Comparison of ENCODE assay signal across 21 cellular contexts in the genomic region with DNA sequence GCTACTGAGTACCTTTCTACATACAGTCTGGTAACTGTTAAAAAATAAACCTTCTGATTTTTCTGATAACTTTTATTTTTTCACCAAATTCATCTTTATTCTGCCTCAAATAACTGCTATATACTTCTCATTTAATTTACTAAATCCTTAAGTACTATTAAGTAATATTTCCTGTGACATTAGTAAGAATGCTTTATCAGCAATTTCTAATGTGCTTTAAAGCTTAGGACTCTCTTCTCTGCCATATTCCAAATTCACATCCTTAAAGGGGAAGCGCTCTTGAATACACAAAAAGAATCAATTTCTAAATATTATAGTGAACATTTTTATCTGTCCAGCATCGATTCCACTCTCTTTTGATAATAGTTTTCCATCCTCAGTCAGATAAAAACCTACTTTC.
A peak's percentile ranks its signal among the peaks of the same experiment; 100 is the strongest.
DNase-seq lines count a peak whose midpoint lies in the region; ATAC-seq, FAIRE-seq and TF ChIP-seq lines count a peak whose summit lies in the region.
"Had no signal": no experiment of that assay in that cellular context is flagged by ENCODE, and none has a peak within 500 bp of the region (broad histone marks: within the 10 kb centered on the region; RNA-seq: fewer than 3 reads in every experiment).

No MANE protein-coding gene starts in this region.

- H2AK9ac ChIP-seq in IMR-90 (replicated peaks; ENCODE audit: low read depth, low read length, poor library complexity): no peak overlapping the region

- no peak overlapping the region for H3K14ac ChIP-seq in IMR-90 (replicated peaks; ENCODE audit: low read depth, low read length)

- H3K4me1 ChIP-seq in HepG2 (ENCODE audit: insufficient read depth, low read length) (no peaks in the 10 kb centered on the region), right lobe of liver (no peaks in the 10 kb centered on the region), IMR-90 (ENCODE audit: control insufficient read depth, insufficient read depth, low read length) (no peaks in the 10 kb centered on the region), left ventricle myocardium inferior (no peaks in the 10 kb centered on the region)
- H3K4me1 ChIP-seq: BE2C, BLaER1 had no signal

- BruUV-seq in HepG2 (replicated peaks; lab: Mats Ljungman, UMichigan): no TSS peak
- no TSS peak for BruUV-seq in IMR-90 (replicated peaks; lab: Mats Ljungman, UMichigan)

- H4K8ac ChIP-seq in IMR-90 (ENCODE audit: low read depth in 2 of 2, low read length in 2 of 2): no peak overlapping the region

- no peak overlapping the region for H2BK20ac ChIP-seq in IMR-90 (ENCODE audit: low read depth, low read length)

- POLR2A ChIA-PET in HepG2 (lab: Yijun Ruan, JAX) (no interaction called here), IMR-90 (lab: Charles Lee; ENCODE audit: unreplicated experiment) (no interaction called here)

- no peak for TF ChIP-seq POLR2A in HepG2 (IDR thresholded peaks at IDR 0.05; ENCODE audit: insufficient read depth in 1 of 2, low read depth in 2 of 2, low read length in 2 of 2)
- TF ChIP-seq POLR2A in right lobe of liver (IDR thresholded peaks at IDR 0.05): no peak
- TF ChIP-seq POLR2A in IMR-90 (IDR thresholded peaks at IDR 0.05; ENCODE audit: low read depth, low read length): no peak

- H2BK120ac ChIP-seq in IMR-90 (ENCODE audit: low read depth, low read length): no peak overlapping the region

- H3K4me2 ChIP-seq in HepG2 (ENCODE audit: low read depth, low read length): no peak overlapping the region
- no peak overlapping the region for H3K4me2 ChIP-seq in IMR-90 (ENCODE audit: low read depth, low read length)
- H3K4me2 ChIP-seq: BLaER1 had no signal

- ATAC-seq in HepG2: no peak
- ATAC-seq in right lobe of liver: no peak
- ATAC-seq in IMR-90 (ENCODE audit: low read depth): no peak

- H3K4me3 ChIP-seq in HepG2 (replicated peaks in 1 of 3; ENCODE audit: insufficient read depth in 1 of 3, low read depth in 2 of 3, low read length in 3 of 3): no peak overlapping the region
- H3K4me3 ChIP-seq in right lobe of liver: no peak overlapping the region
- H3K4me3 ChIP-seq in IMR-90 (ENCODE audit: insufficient read depth, low read depth, low read length): no peak overlapping the region
- H3K4me3 ChIP-seq in left ventricle myocardium inferior: no peak overlapping the region
- H3K4me3 ChIP-seq: BLaER1 had no signal

- H3K9me3 ChIP-seq in HepG2 (ENCODE audit: low read length) (no peaks in the 10 kb centered on the region), right lobe of liver (no peaks in the 10 kb centered on the region), IMR-90 (ENCODE audit: control insufficient read depth, insufficient read depth, low read length) (no peaks in the 10 kb centered on the region), left ventricle myocardium inferior (replicated peaks) (no peaks in the 10 kb centered on the region)
- H3K9me3 ChIP-seq: BE2C, BLaER1 had no signal

- TF ChIP-seq RAD21 in HepG2 (CRISPR knock-in tag; IDR thresholded peaks at IDR 0.05): no peak
- TF ChIP-seq RAD21 in IMR-90 (IDR thresholded peaks at IDR 0.05; ENCODE audit: low read length): no peak

- CTCF ChIA-PET in HepG2 (lab: Yijun Ruan, JAX; ENCODE audit: low intra/inter-chr PET ratio, low total read pairs) (no interaction called here), IMR-90 (lab: Yijun Ruan, JAX) (no interaction called here)

- H3K9me1 ChIP-seq in IMR-90 (ENCODE audit: insufficient read depth, low read length): no peaks in the 10 kb centered on the region

- no peak overlapping the region for H3K4ac ChIP-seq in IMR-90 (ENCODE audit: low read depth, low read length)

- no peak overlapping the region for H3K23ac ChIP-seq in IMR-90 (ENCODE audit: low read depth, low read length)

- no peak for TF ChIP-seq CTCF in HepG2 (CRISPR knock-in tag; IDR thresholded peaks at IDR 0.05)
- TF ChIP-seq CTCF in right lobe of liver (IDR thresholded peaks at IDR 0.05): no peak
- no peak for TF ChIP-seq CTCF in IMR-90 (conservative IDR thresholded peaks at IDR 0.05; ENCODE audit: low read depth, low read length)
- no peak for TF ChIP-seq CTCF in left ventricle myocardium inferior (IDR thresholded peaks at IDR 0.05; ENCODE audit: borderline replicate concordance)

- intact Hi-C loops in HepG2 (cut with micrococcal nuclease; ENCODE audit: unreplicated experiment) (no loop called here), right lobe of liver (cut with DNase I) (no loop called here), IMR-90 (cut with micrococcal nuclease) (no loop called here), left ventricle myocardium inferior (cut with micrococcal nuclease) (no loop called here)

- H4K20me1 ChIP-seq in HepG2 (ENCODE audit: insufficient read depth, low read length): no peaks in the 10 kb centered on the region
- H4K20me1 ChIP-seq in IMR-90 (ENCODE audit: insufficient read depth, low read length): no peaks in the 10 kb centered on the region
- H4K20me1 ChIP-seq: BLaER1 had no signal

- H2AFZ ChIP-seq in HepG2 (ENCODE audit: low read length): no peak overlapping the region
- H2AFZ ChIP-seq in IMR-90 (replicated peaks; ENCODE audit: low read length, poor library complexity): no peak overlapping the region

- H3K36me3 ChIP-seq in HepG2 (replicated peaks in 1 of 2; ENCODE audit: control insufficient read depth in 1 of 2, insufficient read depth in 2 of 2, low read length in 2 of 2): no peaks in the 10 kb centered on the region
- H3K36me3 ChIP-seq in right lobe of liver: no peaks in the 10 kb centered on the region
- no peaks in the 10 kb centered on the region for H3K36me3 ChIP-seq in IMR-90 (ENCODE audit: control insufficient read depth, insufficient read depth, low read length)
- no peaks in the 10 kb centered on the region for H3K36me3 ChIP-seq in left ventricle myocardium inferior
- H3K36me3 ChIP-seq: BE2C, BLaER1 had no signal

- 3% methylated on average over 2 of the region's 2 CpGs for WGBS in HepG2 (ENCODE audit: low lambda C conversion rate)
- 43% methylated on average over 2 of the region's 2 CpGs for WGBS in right lobe of liver (ENCODE audit: insufficient coverage, low coverage, low lambda C conversion rate, missing lambda C conversion rate)
- no CpG with 5 or more reads among the region's 2 CpGs for WGBS in IMR-90 (ENCODE audit: extremely low coverage in 2 of 2, insufficient read length in 1 of 2), 2 experiments

- H2BK15ac ChIP-seq in IMR-90 (ENCODE audit: low read depth, low read length): no peak overlapping the region

- H3K18ac ChIP-seq in IMR-90 (ENCODE audit: low read depth, low read length): no peak overlapping the region

- H4K5ac ChIP-seq in IMR-90 (ENCODE audit: low read depth, low read length): no peak overlapping the region

- dilution Hi-C loops in IMR-90 (cut with HindIII; ENCODE audit: low sequenced_read_pairs, unreplicated experiment): no loop called here

- no peaks in the 10 kb centered on the region for H3K79me1 ChIP-seq in IMR-90 (ENCODE audit: low read depth in 1 of 2, low read length in 2 of 2)

- H3K56ac ChIP-seq in IMR-90 (ENCODE audit: extremely low read depth, insufficient read depth, low read length): no peak overlapping the region

- H3K9ac ChIP-seq in HepG2 (ENCODE audit: insufficient read depth, low read depth, low read length): no peak overlapping the region
- no peak overlapping the region for H3K9ac ChIP-seq in IMR-90 (ENCODE audit: low read depth, low read length)
- H3K9ac ChIP-seq: BLaER1 had no signal

- no peaks in the 10 kb centered on the region for H3K27me3 ChIP-seq in HepG2 (ENCODE audit: control insufficient read depth in 1 of 2, insufficient read depth in 2 of 2, low read length in 2 of 2)
- H3K27me3 ChIP-seq in right lobe of liver: no peaks in the 10 kb centered on the region
- no peaks in the 10 kb centered on the region for H3K27me3 ChIP-seq in IMR-90 (ENCODE audit: control insufficient read depth, insufficient read depth, low read length)
- no peaks in the 10 kb centered on the region for H3K27me3 ChIP-seq in left ventricle myocardium inferior (ENCODE audit: low read depth)
- H3K27me3 ChIP-seq: BE2C had no signal

- no peak overlapping the region for H2BK5ac ChIP-seq in IMR-90 (ENCODE audit: low read depth, low read length, poor library complexity, severe bottlenecking)

- H2AK5ac ChIP-seq in IMR-90 (ENCODE audit: low read depth, low read length): no peak overlapping the region

- H3K27ac ChIP-seq in HepG2 (ENCODE audit: extremely low read length, insufficient read depth, low read length) (no peak overlapping the region), right lobe of liver (no peak overlapping the region), IMR-90 (ENCODE audit: insufficient read depth, low read length) (no peak overlapping the region), left ventricle myocardium inferior (replicated peaks) (no peak overlapping the region)
- H3K27ac ChIP-seq: 22Rv1, BLaER1 had no signal

- H4K91ac ChIP-seq in IMR-90 (ENCODE audit: insufficient read depth, low read depth, low read length): no peak overlapping the region

- in situ Hi-C loops in HepG2 (cut with HindIII; ENCODE audit: extremely low pct_ligation_motif_present, low pct_unique_long_range_greater_than_20kb): no loop called here
- in situ Hi-C loops in IMR-90 (cut with MboI; ENCODE audit: low sequenced_read_pairs): no loop called here

- no peak for TF ChIP-seq EP300 in HepG2 (IDR thresholded peaks at IDR 0.05; ENCODE audit: low read depth in 2 of 2, low read length in 2 of 2)
- no peak for TF ChIP-seq EP300 in HepG2 (CRISPR knock-in tag; IDR thresholded peaks at IDR 0.05; ENCODE audit: borderline replicate concordance)

- FAIRE-seq in HepG2 (lab: Jason Lieb, UNC) (no peak), colon (lab: Jason Lieb, UNC) (peak; percentile 10)
- FAIRE-seq: G401.6, GM12891 had no signal

- no peaks in the 10 kb centered on the region for H3K79me2 ChIP-seq in HepG2 (ENCODE audit: insufficient read depth, low read length)

- no peak for DNase-seq in HepG2 (ENCODE audit: low spot score)
- no peak for DNase-seq in right lobe of liver
- DNase-seq in IMR-90: no peak
- DNase-seq in DMS114 treated with DMSO at 0.1 percent for 48 hours (lab: John Stamatoyannopoulos, UW; ENCODE audit: unreplicated experiment): no peak
- DNase-seq in inferior parietal cortex (ENCODE audit: extremely low spot score): no peak
- no peak for DNase-seq in left ventricle myocardium inferior
- DNase-seq: ACHN; BE2C; C1 segment of cervical spinal cord; CD4-positive, alpha-beta memory T cell; CD4-positive, CD25-positive, alpha-beta regulatory T cell; CD8-positive, alpha-beta memory T cell; COR-L47; DMS 273 treated with DMSO at 0.1 percent for 48 hours; DMS79 treated with DMSO at 0.1 percent for 48 hours; GF-D8 had no signal

TF ChIP-seq in HepG2, 621 proteins besides CTCF, POLR2A, EP300 and RAD21 (continues in another document):
- TF ChIP-seq ZNF460 (CRISPR knock-in tag; IDR thresholded peaks at IDR 0.05; ENCODE audit: borderline replicate concordance): no peak

TF ChIP-seq in IMR-90, 13 proteins besides CTCF, POLR2A, EP300 and RAD21:
- TF ChIP-seq MAFK (IDR thresholded peaks at IDR 0.05; ENCODE audit: low read depth, low read length): peak; percentile 88
- no peak for TF ChIP-seq MAZ (IDR thresholded peaks at IDR 0.05; ENCODE audit: borderline replicate concordance, low read depth, low read length)
